ENCODE assay signal across 8 cellular contexts in genomic region chr1:27322569-27323116, GRCh38. TPM values are rescaled to one million over a fixed set of nuclear protein-coding genes. Genes with fewer than 3 reads are reported as not detected.
DNase-seq lines count a peak whose midpoint lies in the region; ATAC-seq and TF ChIP-seq lines count a peak whose summit lies in the region.

No MANE protein-coding gene starts in this region.

- peak overlapping the region; percentile 96 to 98 (median 98) for H3K4me3 Mint-ChIP-seq in brain

- peaks cover 9% of the 10 kb centered on the region for H3K27me3 Mint-ChIP-seq in brain

- peak overlapping the region; percentile 87 for H3K4me3 ChIP-seq in ACC112 (ENCODE audit: low read depth, low read length)

- peaks cover 54% of the 10 kb centered on the region for H3K79me2 ChIP-seq in ACC112 (ENCODE audit: control insufficient read depth, insufficient read depth, low read length, unreplicated experiment)

- ATAC-seq in HG03095 (IDR thresholded peaks at IDR 0.05; ENCODE audit: unreplicated experiment) (peak; percentile 2), HG02970 (IDR thresholded peaks at IDR 0.05; ENCODE audit: low FRiP score, unreplicated experiment) (no peak), GM18502 (IDR thresholded peaks at IDR 0.05; ENCODE audit: poor library complexity, unreplicated experiment) (no peak)

- no peak for TF ChIP-seq CTCF in brain (conservative IDR thresholded peaks at IDR 0.05)

- peak overlapping the region; percentile 94 to 99 (median 96) for H3K27ac Mint-ChIP-seq in brain

- peaks cover 19% of the 10 kb centered on the region for H3K36me3 Mint-ChIP-seq in brain

- no peaks in the 10 kb centered on the region for H3K36me3 ChIP-seq in ACC112 (ENCODE audit: insufficient read depth, low read length)

- H2AFZ ChIP-seq in ACC112 (ENCODE audit: low read length, unreplicated experiment), result peak overlapping the region; percentile 26

- H3K9me3 Mint-ChIP-seq in brain, result no peaks in the 10 kb centered on the region

- H3K27me3 ChIP-seq in ACC112 (ENCODE audit: insufficient read depth, low read length), result no peaks in the 10 kb centered on the region

- H3K4me1 Mint-ChIP-seq in brain, result peaks cover 71% of the 10 kb centered on the region

- H3K4me1 ChIP-seq in ACC112 (ENCODE audit: control insufficient read depth, insufficient read depth, low read length, unreplicated experiment), result peaks cover 9% of the 10 kb centered on the region

- DNase-seq in midbrain (lab: John Stamatoyannopoulos, UW), result peak; percentile 55
- DNase-seq in DMS114 treated with DMSO at 0.1 percent for 48 hours (lab: John Stamatoyannopoulos, UW; ENCODE audit: unreplicated experiment), result no peak
- no peak for DNase-seq in SHP77 (lab: John Stamatoyannopoulos, UW)

- peak overlapping the region; percentile 68 for H3K27ac ChIP-seq in ACC112 (ENCODE audit: low read depth, low read length)

RNA-seq across cellular contexts. Expression of gene TMEM222, which starts 0.7 kb away (rescaled TPM):
- polyA plus RNA-seq in brain (ENCODE audit: insufficient read depth, low read depth, low replicate concordance), result 113 TPM

RNA-seq across cellular contexts. Expression of gene SYTL1, which starts 19.2 kb away (rescaled TPM):
- polyA plus RNA-seq in brain (ENCODE audit: insufficient read depth, low read depth, low replicate concordance), result 24.1 TPM

RNA-seq across cellular contexts. Expression of gene MAP3K6, which starts 44.1 kb away (rescaled TPM):
- polyA plus RNA-seq in brain (ENCODE audit: insufficient read depth, low read depth, low replicate concordance), result 6.9 TPM

RNA-seq across cellular contexts. Expression of gene FCN3, which starts 52.0 kb away (rescaled TPM):
- polyA plus RNA-seq in brain (ENCODE audit: insufficient read depth, low read depth, low replicate concordance), result 1.4 TPM
